8 cellular contexts compared by ENCODE assay signal in genomic region chr6:34526992-34527728, GRCh38. TPM values are rescaled to one million over a fixed set of nuclear protein-coding genes. Genes with fewer than 3 reads are reported as not detected.
DNase-seq lines count a peak whose midpoint lies in the region; ATAC-seq and TF ChIP-seq lines count a peak whose summit lies in the region.

No MANE protein-coding gene starts in this region.

- H3K36me3 Mint-ChIP-seq in activated naive CD4-positive, alpha-beta T cell treated with anti-CD3 and anti-CD28 coated beads, Interleukin-2, amount 10 ng/mL, durations not matched to agents 7 days and 5 days: no peaks in the 10 kb centered on the region
- H3K36me3 Mint-ChIP-seq in glutamatergic neuron (ENCODE audit: unreplicated experiment): peaks cover 5% of the 10 kb centered on the region

- H3K27ac Mint-ChIP-seq in activated naive CD4-positive, alpha-beta T cell treated with anti-CD3 and anti-CD28 coated beads, Interleukin-2, amount 10 ng/mL, durations not matched to agents 7 days and 5 days: peak overlapping the region; percentile 16
- H3K27ac Mint-ChIP-seq in glutamatergic neuron (ENCODE audit: unreplicated experiment): no peak overlapping the region

- H2AFZ ChIP-seq in osteoblast (ENCODE audit: low read length): peak overlapping the region; percentile 96

- H3K79me2 ChIP-seq in osteoblast (ENCODE audit: insufficient read depth, low read length): no peaks in the 10 kb centered on the region

- H4K20me1 ChIP-seq in osteoblast (ENCODE audit: insufficient read depth, low read length): no peaks in the 10 kb centered on the region

- no peak for TF ChIP-seq EP300 in suprapubic skin (IDR thresholded peaks at IDR 0.05)

- no peak for TF ChIP-seq POLR2A in suprapubic skin (IDR thresholded peaks at IDR 0.05)

- peak; percentile 72 for ATAC-seq in HG02623 (IDR thresholded peaks at IDR 0.05; ENCODE audit: unreplicated experiment)

- peaks cover 4% of the 10 kb centered on the region for H3K4me1 ChIP-seq in osteoblast (ENCODE audit: insufficient read depth, low read length)
- H3K4me1 ChIP-seq in suprapubic skin: peaks cover 11% of the 10 kb centered on the region

- H3K9me3 ChIP-seq in osteoblast (ENCODE audit: low read depth, low read length): no peaks in the 10 kb centered on the region
- H3K9me3 ChIP-seq in suprapubic skin: no peaks in the 10 kb centered on the region

- no peak overlapping the region for H3K27ac ChIP-seq in osteoblast (ENCODE audit: low read depth, low read length)
- no peak overlapping the region for H3K27ac ChIP-seq in suprapubic skin

- H3K27me3 Mint-ChIP-seq in activated naive CD4-positive, alpha-beta T cell treated with anti-CD3 and anti-CD28 coated beads, Interleukin-2, amount 10 ng/mL, durations not matched to agents 7 days and 5 days: peaks cover 14% of the 10 kb centered on the region
- H3K27me3 Mint-ChIP-seq in glutamatergic neuron (ENCODE audit: unreplicated experiment): peaks cover 15% of the 10 kb centered on the region

- H3K9me3 Mint-ChIP-seq in activated naive CD4-positive, alpha-beta T cell treated with anti-CD3 and anti-CD28 coated beads, Interleukin-2, amount 10 ng/mL, durations not matched to agents 7 days and 5 days: no peaks in the 10 kb centered on the region
- peaks cover 1% of the 10 kb centered on the region for H3K9me3 Mint-ChIP-seq in glutamatergic neuron (ENCODE audit: unreplicated experiment)

- H3K4me3 ChIP-seq in osteoblast (ENCODE audit: insufficient read depth, low read length) (peak overlapping the region; percentile 56), suprapubic skin (peak overlapping the region; percentile 30)

- WGBS in suprapubic skin: 19% methylated on average over 13 of the region's 53 CpGs

- DNase-seq in GM03348 (ENCODE audit: low spot score) (peak; percentile 99), NCI-H1092 treated with DMSO at 0.1 percent for 48 hours (lab: John Stamatoyannopoulos, UW) (peak; percentile 86), SK-N-DZ (ENCODE audit: low spot score) (peak; percentile 88), glutamatergic neuron (peak; percentile 97), osteoblast (ENCODE audit: insufficient read length, low spot score, missing footprints) (peak; percentile 100), suprapubic skin (ENCODE audit: low spot score in 2 of 2) (peak; percentile 97 to 98)
- DNase-seq in activated naive CD4-positive, alpha-beta T cell treated with anti-CD3 and anti-CD28 coated beads, Interleukin-2, amount 10 ng/mL, durations not matched to agents 7 days and 5 days: peak; percentile 97

- no peaks in the 10 kb centered on the region for H3K27me3 ChIP-seq in osteoblast (ENCODE audit: insufficient read depth, low read length)
- no peaks in the 10 kb centered on the region for H3K27me3 ChIP-seq in suprapubic skin

- H3K4me2 ChIP-seq in osteoblast (ENCODE audit: insufficient read depth, low read length): peak overlapping the region; percentile 86

- CTCF ChIA-PET in activated naive CD4-positive, alpha-beta T cell treated with anti-CD3 and anti-CD28 coated beads, Interleukin-2, amount 10 ng/mL, durations not matched to agents 7 days and 5 days (lab: Charles Lee): interaction anchor here (0.8 to 4.3 kb wide), 9 partner anchors 16 to 613 kb away, joined by 3 to 27 read pairs (median 4); no protein-coding TSS in a partner anchor

- no peak overlapping the region for H3K4me3 Mint-ChIP-seq in activated naive CD4-positive, alpha-beta T cell treated with anti-CD3 and anti-CD28 coated beads, Interleukin-2, amount 10 ng/mL, durations not matched to agents 7 days and 5 days
- H3K4me3 Mint-ChIP-seq in glutamatergic neuron (ENCODE audit: unreplicated experiment): peak overlapping the region; percentile 49

- peak; percentile 78 for TF ChIP-seq CTCF in glutamatergic neuron (IDR thresholded peaks at IDR 0.05; ENCODE audit: partially characterized antibody, unreplicated experiment)
- peak; percentile 52 for TF ChIP-seq CTCF in osteoblast (IDR thresholded peaks at IDR 0.05; ENCODE audit: extremely low read depth, low read depth, low read length)
- peak; percentile 53 to 88 for TF ChIP-seq CTCF in suprapubic skin (IDR thresholded peaks at IDR 0.05)

- H3K36me3 ChIP-seq in osteoblast (ENCODE audit: insufficient read depth, low read length): no peaks in the 10 kb centered on the region
- no peaks in the 10 kb centered on the region for H3K36me3 ChIP-seq in suprapubic skin

- H3K4me1 Mint-ChIP-seq in activated naive CD4-positive, alpha-beta T cell treated with anti-CD3 and anti-CD28 coated beads, Interleukin-2, amount 10 ng/mL, durations not matched to agents 7 days and 5 days: peaks cover 8% of the 10 kb centered on the region
- peaks cover 3% of the 10 kb centered on the region for H3K4me1 Mint-ChIP-seq in glutamatergic neuron (ENCODE audit: low read depth, unreplicated experiment)

RNA-seq across cellular contexts. Expression of gene SPDEF, which starts 29.0 kb away (rescaled TPM):
- not detected in 2 replicates for polyA plus RNA-seq in SK-N-DZ (2014; cell fraction: cytosol; rRNA removed)
- not detected in 2 replicates for polyA plus RNA-seq in SK-N-DZ (2014; cell fraction: nucleus; rRNA removed)
- total RNA-seq in glutamatergic neuron (ENCODE audit: unreplicated experiment): not detected
- 0.29 TPM in 1 of 2 replicates, not detected in the other for total RNA-seq in osteoblast
- total RNA-seq in suprapubic skin: 10 to 100 TPM; 25.0 to 45.9 (median 32.3) TPM

Comparison
In these comparisons a context has a peak if more than half of its experiments do, and no peak if none do; other contexts are left out.
1. RNA of gene SPDEF, which starts 29.0 kb away (total RNA-seq): 25.0 to 45.9 TPM in suprapubic skin; not detected in glutamatergic neuron (single experiment) and 0.29 TPM in osteoblast; every median in the first group is over 10 times any median in the second.
2. Peak in every context shown above with its lines, with median percentiles within 50 percentile points of each other: DNase-seq and CTCF ChIP-seq.